9 cellular contexts compared by ENCODE assay signal in genomic region chr6:25034477-25034876, GRCh38.
A peak's percentile ranks its signal among the peaks of the same experiment; 100 is the strongest.
DNase-seq lines count a peak whose midpoint lies in the region; ATAC-seq and TF ChIP-seq lines count a peak whose summit lies in the region.
"Had no signal": no experiment of that assay in that cellular context is flagged by ENCODE, and none has a peak within 500 bp of the region (broad histone marks: within the 10 kb centered on the region; RNA-seq: fewer than 3 reads in every experiment).

No MANE protein-coding gene starts in this region.

- CTCF ChIA-PET in activated naive CD4-positive, alpha-beta T cell treated with anti-CD3 and anti-CD28 coated beads, Interleukin-2, amount 10 ng/mL, durations not matched to agents 7 days and 5 days (lab: Charles Lee), result interaction anchor here (0.8 to 3.9 kb wide), 5 partner anchors 8 to 37 kb away, joined by 3 to 17 read pairs (median 3); no protein-coding TSS in a partner anchor

- ATAC-seq in HG03039 (IDR thresholded peaks at IDR 0.05; ENCODE audit: unreplicated experiment) (no peak), HG02973 (IDR thresholded peaks at IDR 0.05; ENCODE audit: unreplicated experiment) (no peak)

- no peak for DNase-seq in activated naive CD4-positive, alpha-beta T cell treated with anti-CD3 and anti-CD28 coated beads, Interleukin-2, amount 10 ng/mL, durations not matched to agents 7 days and 5 days
- no peak for DNase-seq in activated naive CD4-positive, alpha-beta T cell treated with Interleukin-2 at 50 U/mL for 16 hours
- DNase-seq in hepatocyte (ENCODE audit: low spot score), result no peak
- no peak for DNase-seq in stimulated activated CD4-positive, alpha-beta T cell treated with anti-CD3 and anti-CD28 coated beads, Interleukin-1b, Interleukin-23, amount 100 ng/mL, for 48 hours
- DNase-seq: activated CD8-positive, alpha-beta memory T cell treated with anti-CD3 and anti-CD28 coated beads, Interleukin-2, amount 50 U/mL, for 4 hours had no signal

- H3K4me1 ChIP-seq in hepatocyte (ENCODE audit: insufficient read depth) (peaks cover 18% of the 10 kb centered on the region), thymus (ENCODE audit: control insufficient read depth, insufficient read depth, low read length) (peaks cover 27% of the 10 kb centered on the region)

- no peaks in the 10 kb centered on the region for H3K36me3 ChIP-seq in hepatocyte (replicated peaks; ENCODE audit: insufficient read depth, low read depth)
- no peaks in the 10 kb centered on the region for H3K36me3 ChIP-seq in thymus (ENCODE audit: control insufficient read depth, insufficient read depth)

- H3K27ac ChIP-seq in hepatocyte (peak overlapping the region; percentile 68), thymus (ENCODE audit: low read depth) (peak overlapping the region; percentile 8)

- peak overlapping the region; percentile 87 for H3K27ac Mint-ChIP-seq in activated naive CD4-positive, alpha-beta T cell treated with anti-CD3 and anti-CD28 coated beads, Interleukin-2, amount 10 ng/mL, durations not matched to agents 7 days and 5 days
- peak overlapping the region; percentile 89 for H3K27ac Mint-ChIP-seq in T-helper 1 cell treated with Interleukin-12 subunit alpha and Interleukin-12 subunit beta and Interleukin-4 antibody, amounts not matched to agents 30 μg/mL and 1 μg/mL, for 36 hours

- TF ChIP-seq CTCF in hepatocyte (IDR thresholded peaks at IDR 0.05; ENCODE audit: poor library complexity), result no peak

- peaks cover 67% of the 10 kb centered on the region for H3K4me1 Mint-ChIP-seq in activated naive CD4-positive, alpha-beta T cell treated with anti-CD3 and anti-CD28 coated beads, Interleukin-2, amount 10 ng/mL, durations not matched to agents 7 days and 5 days
- H3K4me1 Mint-ChIP-seq in T-helper 1 cell treated with Interleukin-12 subunit alpha and Interleukin-12 subunit beta and Interleukin-4 antibody, amounts not matched to agents 30 μg/mL and 1 μg/mL, for 36 hours (ENCODE audit: low read depth), result peaks cover 50% of the 10 kb centered on the region

- no peaks in the 10 kb centered on the region for H4K20me1 ChIP-seq in hepatocyte (ENCODE audit: insufficient read depth, poor library complexity, severe bottlenecking)

- WGBS in hepatocyte (ENCODE audit: low lambda C conversion rate, missing lambda C conversion rate), result 64% methylated on average over 3 of the region's 3 CpGs
- 4% methylated on average over 3 of the region's 3 CpGs for WGBS in thymus

- H3K9me2 ChIP-seq in hepatocyte (replicated peaks; ENCODE audit: insufficient read depth), result no peaks in the 10 kb centered on the region

- peak overlapping the region; percentile 77 for H3K4me3 Mint-ChIP-seq in activated naive CD4-positive, alpha-beta T cell treated with anti-CD3 and anti-CD28 coated beads, Interleukin-2, amount 10 ng/mL, durations not matched to agents 7 days and 5 days
- H3K4me3 Mint-ChIP-seq in T-helper 1 cell treated with Interleukin-12 subunit alpha and Interleukin-12 subunit beta and Interleukin-4 antibody, amounts not matched to agents 30 μg/mL and 1 μg/mL, for 36 hours, result peak overlapping the region; percentile 86

- H3K36me3 Mint-ChIP-seq in activated naive CD4-positive, alpha-beta T cell treated with anti-CD3 and anti-CD28 coated beads, Interleukin-2, amount 10 ng/mL, durations not matched to agents 7 days and 5 days, result peaks cover 22% of the 10 kb centered on the region
- H3K36me3 Mint-ChIP-seq in T-helper 1 cell treated with Interleukin-12 subunit alpha and Interleukin-12 subunit beta and Interleukin-4 antibody, amounts not matched to agents 30 μg/mL and 1 μg/mL, for 36 hours (ENCODE audit: low read depth), result peaks cover 8% of the 10 kb centered on the region

- H3K27me3 ChIP-seq in hepatocyte (no peaks in the 10 kb centered on the region), thymus (ENCODE audit: control insufficient read depth, insufficient read depth) (no peaks in the 10 kb centered on the region)

- H3K79me2 ChIP-seq in hepatocyte, result no peaks in the 10 kb centered on the region

- peak overlapping the region; percentile 77 for H2AFZ ChIP-seq in hepatocyte

- no peaks in the 10 kb centered on the region for H3K27me3 Mint-ChIP-seq in activated naive CD4-positive, alpha-beta T cell treated with anti-CD3 and anti-CD28 coated beads, Interleukin-2, amount 10 ng/mL, durations not matched to agents 7 days and 5 days
- H3K27me3 Mint-ChIP-seq in T-helper 1 cell treated with Interleukin-12 subunit alpha and Interleukin-12 subunit beta and Interleukin-4 antibody, amounts not matched to agents 30 μg/mL and 1 μg/mL, for 36 hours (ENCODE audit: low read depth), result no peaks in the 10 kb centered on the region

- H3K4me3 ChIP-seq in hepatocyte, result no peak overlapping the region
- peak overlapping the region; percentile 29 for H3K4me3 ChIP-seq in thymus (ENCODE audit: low read length)

- H3K9me3 ChIP-seq in hepatocyte (ENCODE audit: low read depth) (no peaks in the 10 kb centered on the region), thymus (ENCODE audit: control insufficient read depth) (no peaks in the 10 kb centered on the region)

- peak overlapping the region; percentile 65 for H3K4me2 ChIP-seq in hepatocyte

- H3K9me3 Mint-ChIP-seq in activated naive CD4-positive, alpha-beta T cell treated with anti-CD3 and anti-CD28 coated beads, Interleukin-2, amount 10 ng/mL, durations not matched to agents 7 days and 5 days, result no peaks in the 10 kb centered on the region
- H3K9me3 Mint-ChIP-seq in T-helper 1 cell treated with Interleukin-12 subunit alpha and Interleukin-12 subunit beta and Interleukin-4 antibody, amounts not matched to agents 30 μg/mL and 1 μg/mL, for 36 hours, result no peaks in the 10 kb centered on the region
